ENCODE assay signal across 14 cellular contexts in genomic region chr6:110589865-110590513, GRCh38.
A peak's percentile ranks its signal among the peaks of the same experiment; 100 is the strongest.
DNase-seq lines count a peak whose midpoint lies in the region; ATAC-seq, FAIRE-seq and TF ChIP-seq lines count a peak whose summit lies in the region.
"Had no signal": no experiment of that assay in that cellular context is flagged by ENCODE, and none has a peak within 500 bp of the region (broad histone marks: within the 10 kb centered on the region; RNA-seq: fewer than 3 reads in every experiment).

No MANE protein-coding gene starts in this region.

- H3K79me2 ChIP-seq in astrocyte (ENCODE audit: insufficient read depth, low read length) (no peaks in the 10 kb centered on the region), neural progenitor cell (ENCODE audit: low read depth) (no peaks in the 10 kb centered on the region)

- no peak overlapping the region for H3K27ac Mint-ChIP-seq in astrocyte (ENCODE audit: unreplicated experiment)
- no peak overlapping the region for H3K27ac Mint-ChIP-seq in neural progenitor cell
- H3K27ac Mint-ChIP-seq in endodermal cell, result no peak overlapping the region
- H3K27ac Mint-ChIP-seq: H9 had no signal

- no peak overlapping the region for H2AFZ ChIP-seq in astrocyte (ENCODE audit: low read depth, low read length)
- H2AFZ ChIP-seq in neural progenitor cell (replicated peaks), result no peak overlapping the region

- H3K4me1 ChIP-seq in astrocyte (ENCODE audit: insufficient read depth, low read length) (peaks cover 4% of the 10 kb centered on the region), neural progenitor cell (peaks cover 12% of the 10 kb centered on the region), endodermal cell (ENCODE audit: control insufficient read depth, insufficient read depth, low read length) (no peaks in the 10 kb centered on the region)
- H3K4me1 ChIP-seq: foreskin keratinocyte had no signal

- peak overlapping the region; percentile 27 for H3K4me2 ChIP-seq in astrocyte (ENCODE audit: low read length)
- H3K4me2 ChIP-seq in neural progenitor cell, result no peak overlapping the region

- H3K9me3 ChIP-seq in astrocyte (ENCODE audit: insufficient read depth, low read depth, low read length) (no peaks in the 10 kb centered on the region), neural progenitor cell (ENCODE audit: low read depth) (no peaks in the 10 kb centered on the region), endodermal cell (ENCODE audit: control insufficient read depth, low read length) (peaks cover 1% of the 10 kb centered on the region)

- peaks cover 2% of the 10 kb centered on the region for H3K36me3 Mint-ChIP-seq in astrocyte (ENCODE audit: low read depth, unreplicated experiment)
- no peaks in the 10 kb centered on the region for H3K36me3 Mint-ChIP-seq in neural progenitor cell
- H3K36me3 Mint-ChIP-seq in endodermal cell (ENCODE audit: low read depth), result no peaks in the 10 kb centered on the region

- ATAC-seq in GM18511 (IDR thresholded peaks at IDR 0.05; ENCODE audit: unreplicated experiment) (peak; percentile 99), GM19467 (IDR thresholded peaks at IDR 0.05; ENCODE audit: unreplicated experiment) (peak; percentile 86), HG03039 (IDR thresholded peaks at IDR 0.05; ENCODE audit: unreplicated experiment) (peak; percentile 77)
- ATAC-seq: foreskin keratinocyte had no signal

- FAIRE-seq in astrocyte (lab: Jason Lieb, UNC) (no peak), RCC 7860 (lab: Jason Lieb, UNC) (no peak)
- FAIRE-seq: D721Med had no signal

- WGBS in endodermal cell (ENCODE audit: insufficient coverage in 1 of 2, insufficient read length in 1 of 2), 2 experiments, result 92 to 98% methylated on average over 4 to 6 of the region's 6 CpGs

- H3K4me1 Mint-ChIP-seq in astrocyte (ENCODE audit: low read depth, unreplicated experiment), result peaks cover 4% of the 10 kb centered on the region
- peaks cover 5% of the 10 kb centered on the region for H3K4me1 Mint-ChIP-seq in neural progenitor cell
- peaks cover 5% of the 10 kb centered on the region for H3K4me1 Mint-ChIP-seq in endodermal cell

- H3K27me3 ChIP-seq in astrocyte (ENCODE audit: insufficient read depth, low read length) (no peaks in the 10 kb centered on the region), neural progenitor cell (no peaks in the 10 kb centered on the region), endodermal cell (ENCODE audit: control insufficient read depth, insufficient read depth, low read length, poor library complexity, severe bottlenecking) (no peaks in the 10 kb centered on the region)
- H3K27me3 ChIP-seq: foreskin keratinocyte had no signal

- H3F3A ChIP-seq in neural progenitor cell (ENCODE audit: low read depth), result no peaks in the 10 kb centered on the region

- TF ChIP-seq CTCF in astrocyte (IDR thresholded peaks at IDR 0.05; ENCODE audit: insufficient read depth, low read depth, low read length) (no peak), neural progenitor cell (IDR thresholded peaks at IDR 0.05) (no peak), endodermal cell (conservative IDR thresholded peaks at IDR 0.05) (no peak)

- H3K27me3 Mint-ChIP-seq in astrocyte (ENCODE audit: low read depth, unreplicated experiment) (no peaks in the 10 kb centered on the region), neural progenitor cell (ENCODE audit: insufficient read depth, low read depth) (no peaks in the 10 kb centered on the region), endodermal cell (ENCODE audit: insufficient read depth) (no peaks in the 10 kb centered on the region)

- H4K20me1 ChIP-seq in astrocyte (ENCODE audit: insufficient read depth, low read length) (no peaks in the 10 kb centered on the region), neural progenitor cell (ENCODE audit: low read depth) (no peaks in the 10 kb centered on the region)

- H3K9ac ChIP-seq in astrocyte (ENCODE audit: low read length), result no peak overlapping the region
- H3K9ac ChIP-seq in neural progenitor cell, result no peak overlapping the region
- no peak overlapping the region for H3K9ac ChIP-seq in endodermal cell (ENCODE audit: extremely low read depth, low read length, poor library complexity, severe bottlenecking)

- H3K4me3 Mint-ChIP-seq in astrocyte (ENCODE audit: unreplicated experiment), result no peak overlapping the region
- H3K4me3 Mint-ChIP-seq in neural progenitor cell, result no peak overlapping the region
- no peak overlapping the region for H3K4me3 Mint-ChIP-seq in endodermal cell
- H3K4me3 Mint-ChIP-seq: H9 had no signal

- H3K36me3 ChIP-seq in astrocyte (ENCODE audit: insufficient read depth, low read length) (no peaks in the 10 kb centered on the region), neural progenitor cell (no peaks in the 10 kb centered on the region), endodermal cell (ENCODE audit: control insufficient read depth, insufficient read depth, low read length) (no peaks in the 10 kb centered on the region)

- H3K9me3 Mint-ChIP-seq in astrocyte (ENCODE audit: unreplicated experiment), result peaks cover 3% of the 10 kb centered on the region
- peaks cover 2% of the 10 kb centered on the region for H3K9me3 Mint-ChIP-seq in neural progenitor cell
- peaks cover 2% of the 10 kb centered on the region for H3K9me3 Mint-ChIP-seq in endodermal cell
- H3K9me3 Mint-ChIP-seq: H9 had no signal

- DNase-seq in astrocyte (ENCODE audit: low read depth) (no peak), RCC 7860 (ENCODE audit: low spot score) (no peak), neural progenitor cell (ENCODE audit: low spot score) (no peak), NAMALWA (ENCODE audit: low spot score) (no peak), endodermal cell (no peak)
- DNase-seq: foreskin keratinocyte, H9, mesendoderm, NCI-H1105, SIG-M5 had no signal

- H3K4me3 ChIP-seq in astrocyte (ENCODE audit: insufficient read depth, low read depth, low read length) (no peak overlapping the region), neural progenitor cell (no peak overlapping the region), endodermal cell (ENCODE audit: low read length) (no peak overlapping the region)

- H3K27ac ChIP-seq in astrocyte (ENCODE audit: low read depth, low read length) (peak overlapping the region; percentile 25), neural progenitor cell (no peak overlapping the region), endodermal cell (ENCODE audit: low read depth, low read length) (no peak overlapping the region)
- H3K27ac ChIP-seq: foreskin keratinocyte had no signal
